ENCODE assay signal across 9 cellular contexts in genomic region chr1:17696417-17697301, GRCh38. TPM values are rescaled to one million over a fixed set of nuclear protein-coding genes. Genes with fewer than 3 reads are reported as not detected.
A peak's percentile ranks its signal among the peaks of the same experiment; 100 is the strongest.
DNase-seq lines count a peak whose midpoint lies in the region; ATAC-seq and TF ChIP-seq lines count a peak whose summit lies in the region.
"Had no signal": no experiment of that assay in that cellular context is flagged by ENCODE, and none has a peak within 500 bp of the region (broad histone marks: within the 10 kb centered on the region; RNA-seq: fewer than 3 reads in every experiment).

No MANE protein-coding gene starts in this region.

- POLR2A ChIA-PET in Panc1 (lab: Charles Lee), result no interaction called here

- H3K36me3 ChIP-seq in Panc1 (ENCODE audit: control insufficient read depth, insufficient read depth, low read length), result no peaks in the 10 kb centered on the region
- peaks cover 3% of the 10 kb centered on the region for H3K36me3 ChIP-seq in fibroblast of lung (ENCODE audit: control insufficient read depth, insufficient read depth, low read length)
- no peaks in the 10 kb centered on the region for H3K36me3 ChIP-seq in neural cell (ENCODE audit: insufficient read depth, low read length)
- H3K36me3 ChIP-seq in aorta (ENCODE audit: control insufficient read depth in 1 of 2, insufficient read depth in 2 of 2, low read length in 1 of 2), result peaks cover 3 to 14% of the 10 kb centered on the region in 2 donors

- no peaks in the 10 kb centered on the region for H3K9me2 ChIP-seq in neural cell (ENCODE audit: insufficient read depth, low read length)

- 81 to 84% methylated on average over 42 of the region's 42 CpGs for WGBS in aorta, 2 donors

- H3K27me3 ChIP-seq in Panc1 (ENCODE audit: control insufficient read depth, insufficient read depth, low read length) (no peaks in the 10 kb centered on the region), fibroblast of lung (ENCODE audit: control insufficient read depth, insufficient read depth, low read length) (no peaks in the 10 kb centered on the region), neural cell (ENCODE audit: insufficient read depth, low read depth, low read length) (no peaks in the 10 kb centered on the region), aorta (ENCODE audit: control insufficient read depth in 1 of 2, insufficient read depth in 2 of 2, low read length in 1 of 2) (no peaks in the 10 kb centered on the region)

- peak; percentile 76; the same call in 1 of the 2 replicates for TF ChIP-seq CTCF in Panc1 (IDR thresholded peaks at IDR 0.05)
- TF ChIP-seq CTCF in fibroblast of lung (conservative IDR thresholded peaks at IDR 0.05 in 1 of 2, IDR thresholded peaks at IDR 0.05 in 1 of 2; ENCODE audit: low read depth in 1 of 2, low read length in 2 of 2), result peak; percentile 51 to 55
- TF ChIP-seq CTCF in neural cell (IDR thresholded peaks at IDR 0.05; ENCODE audit: poor library complexity, severe bottlenecking), result peak; percentile 39

- no peak for TF ChIP-seq EP300 in neural cell (conservative IDR thresholded peaks at IDR 0.05; ENCODE audit: poor library complexity, severe bottlenecking)

- TF ChIP-seq RAD21 in neural cell (conservative IDR thresholded peaks at IDR 0.05), result peak; percentile 30

- CTCF ChIA-PET in Panc1 (lab: Charles Lee), result interaction anchor here (1.0 to 1.2 kb wide), 2 partner anchors 35 to 227 kb away, joined by 3 to 10 read pairs; no protein-coding TSS in a partner anchor

- H2AFZ ChIP-seq in fibroblast of lung (ENCODE audit: low read length), result no peak overlapping the region
- no peak overlapping the region for H2AFZ ChIP-seq in neural cell (ENCODE audit: low read depth, low read length)

- H3K4me2 ChIP-seq in fibroblast of lung (ENCODE audit: extremely low read depth, insufficient read depth, low read length) (no peak overlapping the region), neural cell (ENCODE audit: low read length) (no peak overlapping the region)

- DNase-seq in Caki2 (ENCODE audit: low read depth) (peak; percentile 18), Panc1 (ENCODE audit: low read depth, low spot score) (peak; percentile 2), fibroblast of lung (ENCODE audit: low read depth in 2 of 2) (peak; percentile 61 to 70), aorta (no peak)
- DNase-seq: activated T-cell treated with anti-CD3 and anti-CD28 coated beads, Interleukin-2, amount 50 U/mL, for 72 hours had no signal

- intact Hi-C loops in Panc1 (cut with micrococcal nuclease; ENCODE audit: unreplicated experiment), result loop anchor here (5.0 kb wide), 1 partner anchor 34 kb away; no protein-coding TSS in a partner anchor
- intact Hi-C loops in aorta (cut with DNase I), result loop anchor here in 1 of 2 donors (10.0 kb wide), 1 partner anchor 58 kb away; the partner anchor contains the start of gene ACTL8

- H3K79me2 ChIP-seq in fibroblast of lung (ENCODE audit: control insufficient read depth, insufficient read depth, low read length) (no peaks in the 10 kb centered on the region), neural cell (replicated peaks; ENCODE audit: insufficient read depth, low read length) (no peaks in the 10 kb centered on the region)

- no peaks in the 10 kb centered on the region for H3F3A ChIP-seq in neural cell (ENCODE audit: insufficient read depth, low read length, poor library complexity, severe bottlenecking)

- H3K4me3 ChIP-seq in Panc1 (ENCODE audit: low read depth in 2 of 2, low read length in 2 of 2), result no peak overlapping the region
- H3K4me3 ChIP-seq in fibroblast of lung (replicated peaks in 1 of 4; ENCODE audit: control extremely low read depth in 1 of 4, insufficient read depth in 1 of 4, low read depth in 3 of 4, low read length in 4 of 4), result no peak overlapping the region
- H3K4me3 ChIP-seq in neural cell (ENCODE audit: low read length), result no peak overlapping the region
- H3K4me3 ChIP-seq in aorta (ENCODE audit: low read length in 2 of 2), result no peak overlapping the region

- ATAC-seq in Panc1 (peak; percentile 85), HG02870 (IDR thresholded peaks at IDR 0.05; ENCODE audit: unreplicated experiment) (no peak), HG02970 (IDR thresholded peaks at IDR 0.05; ENCODE audit: low FRiP score, unreplicated experiment) (no peak), HG02763 (IDR thresholded peaks at IDR 0.05; ENCODE audit: unreplicated experiment) (no peak), aorta (ENCODE audit: low FRiP score) (no peak)
- ATAC-seq: activated T-cell treated with anti-CD3 and anti-CD28 coated beads, Interleukin-2, amount 50 U/mL, for 72 hours had no signal

- no peaks in the 10 kb centered on the region for H3K9me3 ChIP-seq in Panc1 (ENCODE audit: control insufficient read depth, insufficient read depth, low read depth, low read length)
- no peaks in the 10 kb centered on the region for H3K9me3 ChIP-seq in fibroblast of lung (ENCODE audit: control insufficient read depth, insufficient read depth, low read depth, low read length)
- no peaks in the 10 kb centered on the region for H3K9me3 ChIP-seq in neural cell (ENCODE audit: low read length)
- no peaks in the 10 kb centered on the region for H3K9me3 ChIP-seq in aorta (ENCODE audit: control insufficient read depth, low read length)

- no TSS peak for BruUV-seq in Panc1 (replicated peaks; lab: Mats Ljungman, UMichigan)

- in situ Hi-C loops in Caki2 (cut with HindIII; ENCODE audit: low pct_unique_long_range_greater_than_20kb, low sequenced_read_pairs) (no loop called here), Panc1 (cut with HindIII; ENCODE audit: low pct_unique_long_range_greater_than_20kb, low sequenced_read_pairs) (no loop called here)

- no peak overlapping the region for H3K9ac ChIP-seq in fibroblast of lung (ENCODE audit: insufficient read depth, low read length)
- H3K9ac ChIP-seq in neural cell (ENCODE audit: low read length), result no peak overlapping the region

- H4K20me1 ChIP-seq in fibroblast of lung (ENCODE audit: control insufficient read depth, extremely low read depth, insufficient read depth, low read length), result no peaks in the 10 kb centered on the region
- H4K20me1 ChIP-seq in neural cell (ENCODE audit: insufficient read depth), result no peaks in the 10 kb centered on the region

- H3K27ac ChIP-seq in Panc1 (ENCODE audit: low read length) (no peak overlapping the region), fibroblast of lung (ENCODE audit: insufficient read depth, low read length) (no peak overlapping the region), neural cell (ENCODE audit: low read length) (no peak overlapping the region), aorta (ENCODE audit: low read depth in 1 of 2, low read length in 2 of 2) (no peak overlapping the region)

- no peaks in the 10 kb centered on the region; the same call in 1 of the 2 replicates for H3K4me1 ChIP-seq in Panc1 (ENCODE audit: control insufficient read depth, insufficient read depth, low read length)
- H3K4me1 ChIP-seq in fibroblast of lung (ENCODE audit: control insufficient read depth, extremely low read depth, insufficient read depth, low read length), result no peaks in the 10 kb centered on the region
- no peaks in the 10 kb centered on the region for H3K4me1 ChIP-seq in aorta (ENCODE audit: control insufficient read depth in 1 of 2, insufficient read depth in 2 of 2, low read length in 2 of 2)

TF ChIP-seq in neural cell, 6 proteins besides CTCF, POLR2A, EP300 and RAD21:
- no peak for TF ChIP-seq MXI1 (conservative IDR thresholded peaks at IDR 0.05; ENCODE audit: poor library complexity, severe bottlenecking)
- TF ChIP-seq SMC3 (conservative IDR thresholded peaks at IDR 0.05; ENCODE audit: poor library complexity), result peak; percentile 32
- no peak for TF ChIP-seq EZH2 (IDR thresholded peaks at IDR 0.05; ENCODE audit: borderline replicate concordance, insufficient read depth, low read length, poor library complexity, severe bottlenecking)

RNA-seq across cellular contexts. Expression of gene ACTL8, which starts 58.5 kb away (rescaled TPM):
- 1.2 and 1.5 TPM in 2 replicates for total RNA-seq in Caki2 (2014; rRNA removed; shearing (Covaris generic); ENCODE audit: low replicate concordance)
- total RNA-seq in Panc1 (2021; ENCODE audit: unreplicated experiment), result not detected
- polyA plus RNA-seq in Panc1 (2012; ENCODE audit: insufficient read length), result not detected
- not detected in 2 replicates for total RNA-seq in fibroblast of lung
- 0.06 and 0.15 TPM in 2 replicates for polyA plus RNA-seq in fibroblast of lung
- 0.13 and 0.15 TPM in 2 replicates for polyA plus RNA-seq in fibroblast of lung (2012)
- polyA minus RNA-seq in fibroblast of lung (ENCODE audit: low replicate concordance), result 2.6 TPM in 1 of 2 replicates, not detected in the other
- not detected in 2 replicates for polyA plus RNA-seq in neural cell
- not detected in 2 replicates for polyA minus RNA-seq in neural cell
- not detected for total RNA-seq in aorta
- polyA plus RNA-seq in aorta, result not detected
- total RNA-seq: activated T-cell treated with anti-CD3 and anti-CD28 coated beads, Interleukin-2, amount 50 U/mL, for 72 hours had no signal

Comparison
In these comparisons a context has a peak if more than half of its experiments do, and no peak if none do; other contexts are left out.
1. DNase-seq: peak in Caki2 (single experiment), Panc1 (single experiment) and fibroblast of lung (2 of 2); none in aorta (0 of 2).
2. Peak in every context shown above with its lines, with median percentiles within 50 percentile points of each other: CTCF ChIP-seq.